8 cellular contexts compared by ENCODE assay signal in the genomic region with DNA sequence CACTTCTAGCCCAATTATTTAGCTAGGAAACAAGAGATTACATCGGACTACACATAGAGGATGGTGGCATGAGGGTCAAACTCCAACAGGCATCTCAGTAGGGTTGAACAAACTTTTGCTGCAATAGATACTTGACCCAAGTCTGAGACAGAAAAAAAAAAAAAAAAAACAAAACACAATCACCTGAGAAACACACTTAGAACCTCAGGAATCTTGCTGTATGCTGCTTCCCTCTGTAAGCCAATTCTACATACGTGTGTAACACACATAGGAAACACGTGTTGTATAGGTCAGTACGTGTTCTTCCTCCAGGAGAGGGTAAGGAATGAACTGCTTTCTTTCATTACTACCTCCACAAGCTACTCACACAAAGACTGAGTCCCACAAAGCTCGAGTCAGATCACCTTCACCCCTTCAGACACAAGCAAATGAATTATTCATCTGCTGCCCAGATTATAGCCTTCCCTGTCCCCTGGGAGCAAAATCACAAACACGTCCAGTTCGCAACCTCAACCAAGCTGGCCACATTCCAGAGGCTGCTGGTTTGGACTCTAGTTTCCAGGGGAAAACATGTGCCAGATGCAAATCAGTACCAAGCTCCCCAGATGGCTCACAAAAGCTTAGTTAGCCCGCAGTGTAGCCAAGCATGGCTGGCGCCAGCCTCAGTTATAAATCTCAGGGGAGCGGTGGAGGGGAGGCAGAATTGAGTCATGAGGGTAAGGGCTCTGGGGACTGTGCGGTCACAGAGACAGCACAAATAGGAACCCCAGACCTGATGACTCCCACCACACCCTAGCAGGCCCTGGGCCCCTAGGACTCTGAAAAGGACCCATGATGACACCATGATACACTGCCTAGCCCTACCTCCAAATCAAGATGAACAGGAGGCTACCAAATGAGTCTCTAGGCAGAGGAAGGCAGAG. TPM values are rescaled to one million over a fixed set of nuclear protein-coding genes. Genes with fewer than 3 reads are reported as not detected.
DNase-seq lines count a peak whose midpoint lies in the region; ATAC-seq and TF ChIP-seq lines count a peak whose summit lies in the region.

No MANE protein-coding gene starts in this region.

- H3K27me3 ChIP-seq in left lung, result no peaks in the 10 kb centered on the region
- no peaks in the 10 kb centered on the region for H3K27me3 ChIP-seq in subcutaneous abdominal adipose tissue (ENCODE audit: control insufficient read depth in 5 of 5, insufficient read depth in 4 of 5, low read length in 5 of 5)

- H3K4me3 ChIP-seq in left lung, result no peak overlapping the region
- H3K4me3 ChIP-seq in subcutaneous abdominal adipose tissue (ENCODE audit: low read depth in 1 of 5, low read length in 5 of 5), result peak overlapping the region in 4 of 5 donors; percentile 2 to 43 (median 20)

- intact Hi-C loops in left lung (cut with DNase I), result no loop called here

- no peak for TF ChIP-seq CTCF in left lung (IDR thresholded peaks at IDR 0.05)

- H3K36me3 ChIP-seq in left lung, result peaks cover 4 to 60% of the 10 kb centered on the region in 2 donors
- peaks cover 3 to 46% (median 33%) of the 10 kb centered on the region in 5 donors for H3K36me3 ChIP-seq in subcutaneous abdominal adipose tissue (ENCODE audit: control insufficient read depth in 5 of 5, insufficient read depth in 5 of 5, low read length in 5 of 5)

- H3K4me1 ChIP-seq in left lung (peaks cover 32 to 98% of the 10 kb centered on the region in 2 donors), subcutaneous abdominal adipose tissue (ENCODE audit: control insufficient read depth in 5 of 5, insufficient read depth in 5 of 5, low read length in 5 of 5) (peaks cover 43 to 78% (median 73%) of the 10 kb centered on the region in 5 donors)

- ATAC-seq in GM21825 (IDR thresholded peaks at IDR 0.05; ENCODE audit: unreplicated experiment), result peak; percentile 89
- ATAC-seq in left lung, result peak; percentile 7

- peak overlapping the region; percentile 36 to 55 for H3K27ac ChIP-seq in left lung
- peak overlapping the region; percentile 87 for H3K27ac ChIP-seq in subcutaneous abdominal adipose tissue (ENCODE audit: low read depth, low read length)

- DNase-seq in NCI-H1417 (lab: John Stamatoyannopoulos, UW), result peak in 2 of 3 experiments; percentile 61 to 85
- DNase-seq in NCI-H1417 treated with DMSO at 0.1 percent for 48 hours (lab: John Stamatoyannopoulos, UW), result no peak
- peak; percentile 96 for DNase-seq in NAMALWA (ENCODE audit: low spot score)
- peak; percentile 81 for DNase-seq in brain pericyte (ENCODE audit: low read depth, low spot score)
- no peak for DNase-seq in left lung
- no peak for DNase-seq in cerebellum (ENCODE audit: low spot score)

- H3K9me3 ChIP-seq in left lung (no peaks in the 10 kb centered on the region), subcutaneous abdominal adipose tissue (ENCODE audit: control insufficient read depth in 5 of 5, low read length in 5 of 5) (no peaks in the 10 kb centered on the region)

- peak overlapping the region in 4 of 5 donors; percentile 20 to 57 (median 30) for H3K9ac ChIP-seq in subcutaneous abdominal adipose tissue (ENCODE audit: low read length in 5 of 5)

RNA-seq across cellular contexts. Expression of gene PSAP, which starts 15.1 kb away (rescaled TPM):
- 1,000 to 10,000 TPM; 1,484 to 1,668 TPM for total RNA-seq in left lung
- total RNA-seq in cerebellum, result 366 TPM

Comparison
In these comparisons a context has a peak if more than half of its experiments do, and no peak if none do; other contexts are left out.
1. DNase-seq: peak in NCI-H1417 (2 of 3), NAMALWA (single experiment) and brain pericyte (single experiment); none in NCI-H1417 treated with DMSO at 0.1 percent for 48 hours (single experiment), left lung (0 of 2) and cerebellum (single experiment).
2. H3K4me3 ChIP-seq: peak in subcutaneous abdominal adipose tissue (4 of 5); none in left lung (0 of 2).